8 cellular contexts compared by ENCODE assay signal in genomic region chrX:154372612-154373022, GRCh38. TPM values are rescaled to one million over a fixed set of nuclear protein-coding genes. Genes with fewer than 3 reads are reported as not detected.
DNase-seq lines count a peak whose midpoint lies in the region; ATAC-seq, FAIRE-seq and TF ChIP-seq lines count a peak whose summit lies in the region.

No MANE protein-coding gene starts in this region.

- ATAC-seq in HG02970 (IDR thresholded peaks at IDR 0.05; ENCODE audit: low FRiP score, unreplicated experiment): no peak

- H3K4me2 ChIP-seq in KMS-11: peak overlapping the region; percentile 48; the same call in 1 of the 2 replicates

- peak overlapping the region; percentile 50 for H3K4me3 Mint-ChIP-seq in progenitor cell of endocrine pancreas (ENCODE audit: low read depth)

- peak overlapping the region; percentile 43 for H3K27ac Mint-ChIP-seq in progenitor cell of endocrine pancreas

- POLR2A ChIA-PET in A673 (lab: Charles Lee; ENCODE audit: low non-redundant PET): no interaction called here

- intact Hi-C loops in A673 (cut with micrococcal nuclease; ENCODE audit: unreplicated experiment): loop anchor here (1.0 kb wide), 1 partner anchor 163 kb away; no protein-coding TSS in a partner anchor

- H3K79me2 ChIP-seq in KMS-11 (ENCODE audit: insufficient read depth, low read depth): peaks cover 34% of the 10 kb centered on the region

- no peaks in the 10 kb centered on the region for H4K20me1 ChIP-seq in KMS-11 (ENCODE audit: insufficient read depth)

- FAIRE-seq in bronchial epithelial cell (lab: Jason Lieb, UNC): no peak

- no peaks in the 10 kb centered on the region for H3K9me3 ChIP-seq in A673 (ENCODE audit: low read depth, low read length, poor library complexity, severe bottlenecking)

- H3K27ac ChIP-seq in KMS-11 (no peak overlapping the region), A673 (ENCODE audit: low read depth, low read length, poor library complexity, severe bottlenecking) (no peak overlapping the region)

- H2AFZ ChIP-seq in KMS-11 (ENCODE audit: low read depth): no peak overlapping the region

- CTCF ChIA-PET in A673 (lab: Charles Lee): interaction anchor here (1.1 to 1.3 kb wide), 2 partner anchors 11 to 155 kb away, joined by 4 read pairs; no protein-coding TSS in a partner anchor

- peaks cover 2% of the 10 kb centered on the region for H3K9me3 Mint-ChIP-seq in progenitor cell of endocrine pancreas (ENCODE audit: low read depth)

- H3K4me3 ChIP-seq in KMS-11 (IDR thresholded peaks at IDR 0.05; ENCODE audit: insufficient read depth, low read depth, low read length): no peak overlapping the region
- H3K4me3 ChIP-seq in bronchial epithelial cell (ENCODE audit: low read depth, low read length): no peak overlapping the region
- H3K4me3 ChIP-seq in A673 (ENCODE audit: low read depth, low read length, poor library complexity, severe bottlenecking): no peak overlapping the region

- no peaks in the 10 kb centered on the region for H3K27me3 ChIP-seq in KMS-11 (ENCODE audit: insufficient read depth, low read depth)
- no peaks in the 10 kb centered on the region for H3K27me3 ChIP-seq in bronchial epithelial cell (ENCODE audit: control insufficient read depth, insufficient read depth, low read length)
- no peaks in the 10 kb centered on the region for H3K27me3 ChIP-seq in A673 (replicated peaks; ENCODE audit: insufficient read depth, low read depth, low read length, poor library complexity)

- peaks cover 2% of the 10 kb centered on the region for H3K4me1 Mint-ChIP-seq in progenitor cell of endocrine pancreas (ENCODE audit: low read depth)

- BruUV-seq in A673 (replicated peaks; lab: Mats Ljungman, UMichigan): no TSS peak

- H3K36me3 Mint-ChIP-seq in progenitor cell of endocrine pancreas (ENCODE audit: insufficient read depth): no peaks in the 10 kb centered on the region

- H3K9ac ChIP-seq in KMS-11: no peak overlapping the region

- DNase-seq in ELF-1 (ENCODE audit: low read depth, low spot score) (peak; percentile 58), bronchial epithelial cell (ENCODE audit: low read depth) (peak; percentile 44), progenitor cell of endocrine pancreas (ENCODE audit: low spot score, unreplicated experiment) (no peak), dermis blood vessel endothelial cell (no peak), NCI-H748 (lab: John Stamatoyannopoulos, UW; ENCODE audit: unreplicated experiment) (no peak), A673 (ENCODE audit: low spot score) (no peak)

- H3K27me3 Mint-ChIP-seq in progenitor cell of endocrine pancreas: no peaks in the 10 kb centered on the region

- H3K4me1 ChIP-seq in KMS-11 (ENCODE audit: low read depth, poor library complexity, severe bottlenecking) (peaks cover 35% of the 10 kb centered on the region), A673 (ENCODE audit: insufficient read depth, low read length, poor library complexity, severe bottlenecking) (peaks cover 21% of the 10 kb centered on the region)

- TF ChIP-seq CTCF in KMS-11 (conservative IDR thresholded peaks at IDR 0.05; ENCODE audit: low read depth, low read length) (no peak), bronchial epithelial cell (IDR thresholded peaks at IDR 0.05; ENCODE audit: insufficient read depth, low read length, severe bottlenecking) (no peak), progenitor cell of endocrine pancreas (IDR thresholded peaks at IDR 0.05; ENCODE audit: unreplicated experiment) (no peak), A673 (conservative IDR thresholded peaks at IDR 0.05; ENCODE audit: low read depth, low read length) (no peak)

- no peaks in the 10 kb centered on the region for H3K36me3 ChIP-seq in KMS-11 (ENCODE audit: insufficient read depth)
- H3K36me3 ChIP-seq in bronchial epithelial cell (ENCODE audit: control insufficient read depth, insufficient read depth, low read length): peaks cover 3% of the 10 kb centered on the region
- H3K36me3 ChIP-seq in A673 (ENCODE audit: insufficient read depth, low read length, poor library complexity, severe bottlenecking): peaks cover 6% of the 10 kb centered on the region

RNA-seq across cellular contexts. Expression of gene FLNA, which starts 1.8 kb away (rescaled TPM):
- total RNA-seq in bronchial epithelial cell: 676 and 858 TPM in 2 replicates
- 765 and 777 TPM in 2 replicates for total RNA-seq in progenitor cell of endocrine pancreas
- 1,387 and 2,587 TPM in 2 replicates for total RNA-seq in dermis blood vessel endothelial cell
- total RNA-seq in A673 (2021): 1,123 and 1,210 TPM in 2 replicates

RNA-seq across cellular contexts. Expression of gene EMD, which starts 6.5 kb away (rescaled TPM):
- total RNA-seq in bronchial epithelial cell: 16.1 and 27.3 TPM in 2 replicates
- total RNA-seq in progenitor cell of endocrine pancreas: 42.5 and 45.9 TPM in 2 replicates
- total RNA-seq in dermis blood vessel endothelial cell: 10.6 and 17.2 TPM in 2 replicates
- 79.6 and 84.7 TPM in 2 replicates for total RNA-seq in A673 (2021)

RNA-seq across cellular contexts. Expression of gene RPL10, which starts 25.6 kb away (rescaled TPM):
- total RNA-seq in bronchial epithelial cell (2,240 and 6,023 TPM in 2 replicates), progenitor cell of endocrine pancreas (2,364 and 2,443 TPM in 2 replicates), dermis blood vessel endothelial cell (3,745 and 6,057 TPM in 2 replicates), A673 (2021) (2,429 and 2,445 TPM in 2 replicates)

RNA-seq across cellular contexts. Expression of gene DNASE1L1, which starts 36.4 kb away (rescaled TPM):
- 38.7 and 70.7 TPM in 2 replicates for total RNA-seq in bronchial epithelial cell
- 12.7 and 14.3 TPM in 2 replicates for total RNA-seq in progenitor cell of endocrine pancreas
- 105 and 111 TPM in 2 replicates for total RNA-seq in dermis blood vessel endothelial cell
- 6.8 and 8.3 TPM in 2 replicates for total RNA-seq in A673 (2021)

RNA-seq across cellular contexts. Expression of gene TAFAZZIN, which starts 38.7 kb away (rescaled TPM):
- total RNA-seq in bronchial epithelial cell: 20.6 and 22.4 TPM in 2 replicates
- total RNA-seq in progenitor cell of endocrine pancreas: 34.5 and 38.4 TPM in 2 replicates
- total RNA-seq in dermis blood vessel endothelial cell: 20.8 and 25.9 TPM in 2 replicates
- 41.8 and 55.8 TPM in 2 replicates for total RNA-seq in A673 (2021)

Comparison
In these comparisons a context has a peak if more than half of its experiments do, and no peak if none do; other contexts are left out.
1. DNase-seq: peak in ELF-1 (single experiment) and bronchial epithelial cell (single experiment); none in progenitor cell of endocrine pancreas (single experiment), dermis blood vessel endothelial cell (single experiment), NCI-H748 (single experiment) and A673 (single experiment).